27 cellular contexts compared by ENCODE assay signal in the genomic region with DNA sequence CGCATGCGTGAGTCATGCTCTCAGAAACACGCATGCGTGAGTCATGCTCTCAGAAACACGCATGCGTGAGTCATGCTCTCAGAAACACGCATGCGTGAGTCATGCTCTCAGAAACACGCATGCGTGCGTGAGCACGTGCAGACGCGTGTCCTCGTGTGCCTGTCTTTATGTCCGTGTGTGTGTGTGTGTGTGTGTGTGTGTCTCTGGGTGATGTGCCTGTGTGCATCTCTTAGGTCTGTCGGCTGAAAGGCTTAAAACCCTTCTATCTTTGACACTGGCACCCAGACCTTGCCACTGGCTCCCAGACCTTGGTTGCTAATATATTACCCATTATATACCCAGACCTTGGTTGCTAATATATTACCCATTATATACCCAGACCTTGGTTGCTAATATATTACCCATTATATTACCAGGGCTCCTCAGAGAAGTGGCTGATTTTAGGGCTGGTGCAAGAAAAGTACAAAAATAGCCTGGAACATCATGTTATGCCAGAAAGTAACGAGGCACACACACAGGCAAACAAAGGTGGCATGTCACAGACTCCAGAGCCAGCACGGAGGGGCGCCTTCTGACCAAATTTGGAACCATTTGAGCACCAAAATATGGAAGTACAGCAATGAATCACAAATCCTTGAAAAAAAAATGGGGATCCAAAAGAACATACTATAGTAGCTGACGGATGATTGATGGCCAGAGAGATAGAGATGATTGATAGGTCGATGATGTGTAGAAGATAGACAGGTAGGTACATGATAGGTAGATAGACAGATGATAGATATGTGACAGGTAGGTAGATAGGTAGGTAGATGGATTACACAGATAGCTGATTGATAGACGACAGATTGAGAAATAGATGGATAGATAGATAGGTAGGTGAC. TPM values are rescaled to one million over a fixed set of nuclear protein-coding genes. Genes with fewer than 3 reads are reported as not detected.
DNase-seq lines count a peak whose midpoint lies in the region; ATAC-seq and TF ChIP-seq lines count a peak whose summit lies in the region.
"Had no signal": no experiment of that assay in that cellular context is flagged by ENCODE, and none has a peak within 500 bp of the region (broad histone marks: within the 10 kb centered on the region; RNA-seq: fewer than 3 reads in every experiment).

No MANE protein-coding gene starts in this region.

- H3K14ac ChIP-seq in trophoblast cell (ENCODE audit: low read length) = no peak overlapping the region

- no peaks in the 10 kb centered on the region for H3K9me2 ChIP-seq in PC-3 (replicated peaks; ENCODE audit: low read length)

- H3K4me2 ChIP-seq in PC-3 (ENCODE audit: low read length) (no peak overlapping the region), trophoblast cell (ENCODE audit: low read length) (no peak overlapping the region)

- intact Hi-C loops in Right ventricle myocardium superior (cut with DNase I) = no loop called here
- intact Hi-C loops in Right ventricle myocardium inferior (cut with DNase I) = no loop called here
- intact Hi-C loops in PC-3 (cut with micrococcal nuclease) = no loop called here
- intact Hi-C loops in stomach (cut with DNase I; ENCODE audit: low total_unique reads) = no loop called here

- H4K12ac ChIP-seq in trophoblast cell (ENCODE audit: low read depth, low read length) = no peak overlapping the region

- no peak for TF ChIP-seq POLR2A in stomach (IDR thresholded peaks at IDR 0.05)

- no peak overlapping the region for H2AK5ac ChIP-seq in trophoblast cell (ENCODE audit: low read length)

- TF ChIP-seq CTCF in PC-3 (conservative IDR thresholded peaks at IDR 0.05; ENCODE audit: low read depth, low read length) (no peak), coronary artery (IDR thresholded peaks at IDR 0.05) (no peak), stomach (IDR thresholded peaks at IDR 0.05) (no peak)

- no peak overlapping the region for H3K4ac ChIP-seq in trophoblast cell (ENCODE audit: low read depth, low read length)

- POLR2A ChIA-PET in PC-3 (lab: Charles Lee; ENCODE audit: unreplicated experiment) = no interaction called here

- peaks cover 17% of the 10 kb centered on the region for H3F3A ChIP-seq in PC-3 (ENCODE audit: low read length, unreplicated experiment)

- H2BK120ac ChIP-seq in trophoblast cell (ENCODE audit: insufficient read depth, low read length, poor library complexity) = no peak overlapping the region

- no TSS peak for BruUV-seq in PC-3 (replicated peaks; lab: Mats Ljungman, UMichigan)

- H3K27me3 Mint-ChIP-seq in natural killer cell treated with Interleukin-12 subunit alpha and Interleukin-12 subunit beta and Interleukin-15 and Interleukin-18, amount 100 ng/mL, for 72 hours = peaks cover 47 to 50% of the 10 kb centered on the region in 2 donors

- H3K4me1 ChIP-seq in PC-3 (ENCODE audit: insufficient read depth, low read length) (no peaks in the 10 kb centered on the region), trophoblast cell (ENCODE audit: control insufficient read depth in 1 of 2, insufficient read depth in 2 of 2, low read length in 2 of 2) (no peaks in the 10 kb centered on the region), stomach (peaks cover 0 to 6% (median 0%) of the 10 kb centered on the region in 4 donors)
- H3K4me1 ChIP-seq: lower lobe of right lung, uterus had no signal

- no peak overlapping the region for H2BK5ac ChIP-seq in trophoblast cell (ENCODE audit: low read depth, low read length, poor library complexity)

- H3K4me1 Mint-ChIP-seq in natural killer cell treated with Interleukin-12 subunit alpha and Interleukin-12 subunit beta and Interleukin-15 and Interleukin-18, amount 100 ng/mL, for 72 hours (ENCODE audit: low read depth in 2 of 2) = peaks cover 0 to 6% of the 10 kb centered on the region in 2 donors
- H3K4me1 Mint-ChIP-seq: activated naive CD8-positive, alpha-beta T cell treated with anti-CD3 and anti-CD28 coated beads for 36 hours had no signal

- CTCF ChIA-PET in PC-3 (lab: Charles Lee) = interaction anchor here (0.6 kb wide), 1 partner anchor 133 kb away, joined by 3 read pairs; no protein-coding TSS in a partner anchor

- TF ChIP-seq EP300 in stomach (IDR thresholded peaks at IDR 0.05) = no peak

- 100% methylated on average over 1 of the region's 23 CpGs for WGBS in trophoblast cell (ENCODE audit: extremely low coverage, insufficient coverage, insufficient read length)
- WGBS in stomach, 5 donors = 82 to 85% (median 83%) methylated on average over 19 to 23 of the region's 23 CpGs

- H2BK12ac ChIP-seq in trophoblast cell (ENCODE audit: low read length) = no peak overlapping the region

- DNase-seq in Right ventricle myocardium superior (no peak), Right ventricle myocardium inferior (ENCODE audit: missing footprints) (no peak), PC-3 (no peak), coronary artery (ENCODE audit: low spot score) (no peak), trophoblast cell (peak; percentile 60 to 67), amniotic stem cell (lab: John Stamatoyannopoulos, UW) (no peak), stomach (no peak)
- DNase-seq in natural killer cell treated with Interleukin-12 subunit alpha and Interleukin-12 subunit beta and Interleukin-15 and Interleukin-18, amount 100 ng/mL, for 72 hours (ENCODE audit: low spot score) = no peak
- DNase-seq: 8988T; activated gamma-delta T cell; activated naive CD8-positive, alpha-beta T cell treated with anti-CD3 and anti-CD28 coated beads for 36 hours; cortex of kidney; effector memory CD4-positive, alpha-beta T cell; lower lobe of right lung; midbrain; MV-4-11; naive thymus-derived CD8-positive, alpha-beta T cell; NCI-H1436 treated with DMSO at 0.1 percent for 48 hours; NCI-H2107; NCI-H345; NCI-H774; stimulated activated naive B cell treated with anti-CD40 and anti-IgM and Interleukin-4, amounts not matched to agents 10 μg/mL and 1 μg/mL and 100 μg/mL, for 72 hours; T-helper 17 cell; uterus had no signal

- H3K9ac ChIP-seq in PC-3 (ENCODE audit: low read length) = no peak overlapping the region
- no peak overlapping the region for H3K9ac ChIP-seq in trophoblast cell (ENCODE audit: low read length)

- H3K4me3 ChIP-seq in PC-3 (ENCODE audit: low read length) (no peak overlapping the region), coronary artery (peak overlapping the region; percentile 39), trophoblast cell (ENCODE audit: low read depth, low read length) (no peak overlapping the region), stomach (no peak overlapping the region)
- H3K4me3 ChIP-seq: lower lobe of right lung, SK-N-MC, uterus had no signal

- H4K8ac ChIP-seq in trophoblast cell (ENCODE audit: low read depth, low read length) = no peak overlapping the region

- H3K9me3 ChIP-seq in PC-3 (ENCODE audit: low read length) (0 out of 2 replicates have a peak, but pooled peaks cover 4% of the 10 kb centered on the region), trophoblast cell (ENCODE audit: insufficient read depth, low read depth, low read length) (peaks cover 11% of the 10 kb centered on the region), stomach (peaks cover 0 to 12% (median 9%) of the 10 kb centered on the region in 4 donors)
- H3K9me3 ChIP-seq: lower lobe of right lung, uterus had no signal

- no peak overlapping the region for H3K27ac Mint-ChIP-seq in natural killer cell treated with Interleukin-12 subunit alpha and Interleukin-12 subunit beta and Interleukin-15 and Interleukin-18, amount 100 ng/mL, for 72 hours
- H3K27ac Mint-ChIP-seq: activated naive CD8-positive, alpha-beta T cell treated with anti-CD3 and anti-CD28 coated beads for 36 hours; naive thymus-derived CD8-positive, alpha-beta T cell; stimulated activated naive B cell treated with anti-CD40 and anti-IgM and Interleukin-4, amounts not matched to agents 10 μg/mL and 1 μg/mL and 100 μg/mL, for 72 hours; T-helper 17 cell had no signal

- ATAC-seq in Right ventricle myocardium superior (ENCODE audit: poor library complexity) = peak; percentile 66
- no peak for ATAC-seq in Right ventricle myocardium inferior
- no peak for ATAC-seq in PC-3
- ATAC-seq in natural killer cell treated with Interleukin-12 subunit alpha and Interleukin-12 subunit beta and Interleukin-15 and Interleukin-18, amount 100 ng/mL, for 72 hours = no peak
- ATAC-seq: activated T-cell treated with anti-CD3 and anti-CD28 coated beads, Interleukin-2, amount 50 U/mL, for 4 hours; lower lobe of right lung; naive thymus-derived CD8-positive, alpha-beta T cell; stimulated activated naive B cell treated with anti-CD40 and anti-IgM and Interleukin-4, amounts not matched to agents 10 μg/mL and 1 μg/mL and 100 μg/mL, for 72 hours; T-helper 17 cell had no signal

- no peak overlapping the region for H3K23ac ChIP-seq in trophoblast cell (ENCODE audit: low read length)

- no peak overlapping the region for H3K18ac ChIP-seq in trophoblast cell (ENCODE audit: low read length)

- no peaks in the 10 kb centered on the region for H3K36me3 Mint-ChIP-seq in natural killer cell treated with Interleukin-12 subunit alpha and Interleukin-12 subunit beta and Interleukin-15 and Interleukin-18, amount 100 ng/mL, for 72 hours
- H3K36me3 Mint-ChIP-seq: activated naive CD8-positive, alpha-beta T cell treated with anti-CD3 and anti-CD28 coated beads for 36 hours had no signal

- H3K79me1 ChIP-seq in trophoblast cell (ENCODE audit: low read length) = no peaks in the 10 kb centered on the region

- no peaks in the 10 kb centered on the region for H4K20me1 ChIP-seq in PC-3 (ENCODE audit: low read length)

- no peaks in the 10 kb centered on the region for H3K9me3 Mint-ChIP-seq in natural killer cell treated with Interleukin-12 subunit alpha and Interleukin-12 subunit beta and Interleukin-15 and Interleukin-18, amount 100 ng/mL, for 72 hours

- H3K36me3 ChIP-seq in PC-3 (ENCODE audit: low read depth, low read length) (no peaks in the 10 kb centered on the region), trophoblast cell (ENCODE audit: control insufficient read depth in 1 of 2, insufficient read depth in 2 of 2, low read length in 2 of 2) (no peaks in the 10 kb centered on the region), stomach (no peaks in the 10 kb centered on the region)
- H3K36me3 ChIP-seq: lower lobe of right lung, uterus had no signal

- no peak overlapping the region for H3K4me3 Mint-ChIP-seq in natural killer cell treated with Interleukin-12 subunit alpha and Interleukin-12 subunit beta and Interleukin-15 and Interleukin-18, amount 100 ng/mL, for 72 hours
- H3K4me3 Mint-ChIP-seq: activated naive CD8-positive, alpha-beta T cell treated with anti-CD3 and anti-CD28 coated beads for 36 hours; activated T-cell treated with anti-CD3 and anti-CD28 coated beads, Interleukin-2, amount 50 U/mL, for 4 hours; naive thymus-derived CD8-positive, alpha-beta T cell; stimulated activated naive B cell treated with anti-CD40 and anti-IgM and Interleukin-4, amounts not matched to agents 10 μg/mL and 1 μg/mL and 100 μg/mL, for 72 hours; T-helper 17 cell had no signal

- H3K79me2 ChIP-seq in PC-3 (ENCODE audit: low read length) (no peaks in the 10 kb centered on the region), trophoblast cell (ENCODE audit: control insufficient read depth, insufficient read depth, low read length, poor library complexity) (no peaks in the 10 kb centered on the region)

- H4K91ac ChIP-seq in trophoblast cell (ENCODE audit: low read depth, low read length) = no peak overlapping the region

- H3K27ac ChIP-seq in PC-3 (ENCODE audit: low read length) = peak overlapping the region; percentile 85
- peak overlapping the region; percentile 17 to 76 for H3K27ac ChIP-seq in coronary artery
- H3K27ac ChIP-seq in trophoblast cell (ENCODE audit: low read depth, low read length) = no peak overlapping the region
- no peak overlapping the region for H3K27ac ChIP-seq in stomach
- H3K27ac ChIP-seq: lower lobe of right lung, SK-N-MC, uterus had no signal

- H2AFZ ChIP-seq in PC-3 (ENCODE audit: low read length) (no peak overlapping the region), trophoblast cell (ENCODE audit: insufficient read depth, low read length, poor library complexity) (no peak overlapping the region)

- H3K27me3 ChIP-seq in PC-3 (ENCODE audit: low read length) (peaks cover 39% of the 10 kb centered on the region), trophoblast cell (ENCODE audit: insufficient read depth, low read length) (peaks cover 2% of the 10 kb centered on the region), stomach (peaks cover 6 to 98% (median 56%) of the 10 kb centered on the region in 3 donors)
- H3K27me3 ChIP-seq: uterus had no signal

RNA-seq across cellular contexts. Expression of gene ADRA2C, which starts 19.2 kb away (rescaled TPM):
- total RNA-seq in Right ventricle myocardium superior (6.2 TPM), Right ventricle myocardium inferior (6.9 TPM), PC-3 (2014; rRNA removed) (0.52 TPM in 1 of 2 replicates, not detected in the other), stomach (1 to 10 TPM in 4 of 5 donors, not detected in 1; 1.0 to 3.6 (median 1.3) TPM)
- polyA plus RNA-seq in trophoblast cell (2013) = 5.4 and 6.4 TPM in 2 replicates
- not detected for total RNA-seq in natural killer cell treated with Interleukin-12 subunit alpha and Interleukin-12 subunit beta and Interleukin-15 and Interleukin-18, amount 100 ng/mL, for 72 hours
- polyA plus RNA-seq in stomach = 10 to 100 TPM in 1 of 3 donors, under 1 TPM in 1, not detected in 1; 0.31 to 12.6 TPM
- total RNA-seq: activated naive CD8-positive, alpha-beta T cell treated with anti-CD3 and anti-CD28 coated beads for 36 hours; activated T-cell treated with anti-CD3 and anti-CD28 coated beads, Interleukin-2, amount 50 U/mL, for 4 hours; epithelial cell of proximal tubule; naive thymus-derived CD8-positive, alpha-beta T cell; T-helper 17 cell had no signal
- polyA plus RNA-seq: naive thymus-derived CD8-positive, alpha-beta T cell had no signal

Comparison
In these comparisons a context has a peak if more than half of its experiments do, and no peak if none do; other contexts are left out.
1. DNase-seq: peak in trophoblast cell (2 of 2); none in Right ventricle myocardium superior (single experiment), Right ventricle myocardium inferior (single experiment), PC-3 (single experiment), coronary artery (single experiment), natural killer cell treated with Interleukin-12 subunit alpha and Interleukin-12 subunit beta and Interleukin-15 and Interleukin-18, amount 100 ng/mL, for 72 hours (single experiment), amniotic stem cell (single experiment) and stomach (single experiment).
2. H3K27ac ChIP-seq: peak in PC-3 (single experiment) and coronary artery (2 of 2); none in trophoblast cell (single experiment) and stomach (0 of 5).